1 cellular context compared by ENCODE assay signal in genomic region chr7:30596043-30596641, GRCh38.
TF ChIP-seq lines count a peak whose summit lies in the region.

No MANE protein-coding gene starts in this region.

TF ChIP-seq in K562, 482 proteins besides CTCF, POLR2A, EP300 and RAD21 (continued from another document and continues in another):
- no peak for TF ChIP-seq MXD1 (CRISPR knock-in tag; IDR thresholded peaks at IDR 0.05; ENCODE audit: borderline replicate concordance, poor library complexity, severe bottlenecking)
- TF ChIP-seq STAG1 (CRISPR knock-in tag; IDR thresholded peaks at IDR 0.05; ENCODE audit: borderline replicate concordance), result no peak
- no peak for TF ChIP-seq USF2 (CRISPR knock-in tag; IDR thresholded peaks at IDR 0.05)
- peak; percentile 16; the same call in 1 of the 2 replicates for TF ChIP-seq SMARCE1 (IDR thresholded peaks at IDR 0.05)
- TF ChIP-seq TGIF2 (CRISPR knock-in tag; IDR thresholded peaks at IDR 0.05), result no peak
- no peak for TF ChIP-seq ZNF512 (tag; IDR thresholded peaks at IDR 0.05)
- no peak for TF ChIP-seq ZNF324 (CRISPR knock-in tag; IDR thresholded peaks at IDR 0.05)
- TF ChIP-seq FIP1L1 (IDR thresholded peaks at IDR 0.05; ENCODE audit: low read depth, low read length, poor library complexity, severe bottlenecking), result no peak
- no peak; the same call in 1 of the 2 replicates for TF ChIP-seq DPF2 (IDR thresholded peaks at IDR 0.05)
- no peak for TF ChIP-seq MITF (IDR thresholded peaks at IDR 0.05)
- TF ChIP-seq ATF4 (CRISPR knock-in tag; IDR thresholded peaks at IDR 0.05), result peak; percentile 95
- TF ChIP-seq ZBED1 (IDR thresholded peaks at IDR 0.05), result no peak
- peak; percentile 66 for TF ChIP-seq RBFOX2 (IDR thresholded peaks at IDR 0.05; ENCODE audit: low read depth, low read length)
- TF ChIP-seq GTF2E2 (tag; IDR thresholded peaks at IDR 0.05), result no peak
- no peak for TF ChIP-seq DMBX1 (CRISPR knock-in tag; IDR thresholded peaks at IDR 0.05; ENCODE audit: borderline replicate concordance)
- TF ChIP-seq DNMT1 (IDR thresholded peaks at IDR 0.05), result no peak
- no peak for TF ChIP-seq LEF1 (IDR thresholded peaks at IDR 0.05)
- TF ChIP-seq ZNF280A (IDR thresholded peaks at IDR 0.05; ENCODE audit: low read depth, partially characterized antibody), result peak; percentile 13
- no peak for TF ChIP-seq NR2C2 (CRISPR knock-in tag; IDR thresholded peaks at IDR 0.05)
- TF ChIP-seq NR2C2 (tag; IDR thresholded peaks at IDR 0.05), result no peak
- peak; percentile 19 to 46 for TF ChIP-seq AFF1 (IDR thresholded peaks at IDR 0.05; ENCODE audit: low read depth in 1 of 2, partially characterized antibody in 2 of 2)
- no peak for TF ChIP-seq SRSF3 (IDR thresholded peaks at IDR 0.05; ENCODE audit: insufficient read depth, low read length)
- no peak for TF ChIP-seq ZNF830 (CRISPR knock-in tag; IDR thresholded peaks at IDR 0.05)
- no peak for TF ChIP-seq CC2D1A (IDR thresholded peaks at IDR 0.05)
- TF ChIP-seq HINFP (tag; conservative IDR thresholded peaks at IDR 0.05; ENCODE audit: low read depth), result no peak
- no peak for TF ChIP-seq HOXB6 (CRISPR knock-in tag; IDR thresholded peaks at IDR 0.05; ENCODE audit: borderline replicate concordance)
- no peak for TF ChIP-seq HCFC1 (IDR thresholded peaks at IDR 0.05; ENCODE audit: low read depth, low read length)
- no peak for TF ChIP-seq ZNF644 (tag; IDR thresholded peaks at IDR 0.05; ENCODE audit: low read depth)
- peak; percentile 91 for TF ChIP-seq EP400 (IDR thresholded peaks at IDR 0.05)
- TF ChIP-seq CREB3L1 (IDR thresholded peaks at IDR 0.05; ENCODE audit: borderline replicate concordance, low read depth), result peak; percentile 80; the same call in 1 of the 2 replicates
- TF ChIP-seq ZNF766 (CRISPR knock-in tag; conservative IDR thresholded peaks at IDR 0.05), result no peak
- no peak for TF ChIP-seq ZNF197 (CRISPR knock-in tag; IDR thresholded peaks at IDR 0.05; ENCODE audit: low read depth)
- no peak for TF ChIP-seq MTA3 (IDR thresholded peaks at IDR 0.05; ENCODE audit: borderline replicate concordance)
- no peak for TF ChIP-seq CTCFL (IDR thresholded peaks at IDR 0.05; ENCODE audit: borderline replicate concordance, insufficient read depth, low read depth, low read length, poor library complexity, severe bottlenecking)
- peak in 1 of 2 experiments; percentile 72; a peak in 2 of 4 replicates for TF ChIP-seq MLLT1 (IDR thresholded peaks at IDR 0.05)
- TF ChIP-seq ZNF133 (CRISPR knock-in tag; IDR thresholded peaks at IDR 0.05), result no peak
- no peak for TF ChIP-seq HDAC3 (IDR thresholded peaks at IDR 0.05; ENCODE audit: borderline replicate concordance, partially characterized antibody)
- no peak for TF ChIP-seq TCFL5 (CRISPR knock-in tag; conservative IDR thresholded peaks at IDR 0.05)
- TF ChIP-seq U2AF2 (optimal IDR thresholded peaks at IDR 0.05; ENCODE audit: low read depth, low read length), result no peak
- TF ChIP-seq MYBL2 (IDR thresholded peaks at IDR 0.05; ENCODE audit: low read depth), result no peak
- TF ChIP-seq MYBL2 (CRISPR knock-in tag; IDR thresholded peaks at IDR 0.05; ENCODE audit: borderline replicate concordance), result no peak
- TF ChIP-seq KDM1A (IDR thresholded peaks at IDR 0.05), result no peak
- TF ChIP-seq HDAC8 (tag; IDR thresholded peaks at IDR 0.05), result no peak
- no peak for TF ChIP-seq ZNF655 (CRISPR knock-in tag; IDR thresholded peaks at IDR 0.05)
- no peak for TF ChIP-seq THRAP3 (IDR thresholded peaks at IDR 0.05; ENCODE audit: borderline replicate concordance)
